Comparison of ENCODE assay signal across 1 cellular context in genomic region chr16:15682105-15682570, GRCh38.
TF ChIP-seq lines count a peak whose summit lies in the region.

No MANE protein-coding gene starts in this region.

TF ChIP-seq in K562, 482 proteins besides CTCF, POLR2A, EP300 and RAD21 (continued from another document and continues in another):
- peak in 1 of 2 experiments; percentile 38 for TF ChIP-seq AFF1 (IDR thresholded peaks at IDR 0.05; ENCODE audit: low read depth in 1 of 2, partially characterized antibody in 2 of 2)
- TF ChIP-seq E2F4 (CRISPR knock-in tag; IDR thresholded peaks at IDR 0.05; ENCODE audit: low read depth): no peak
- peak; percentile 28; the same call in 1 of the 2 replicates for TF ChIP-seq ZNF239 (CRISPR knock-in tag; IDR thresholded peaks at IDR 0.05)
- TF ChIP-seq POLR2AphosphoS2 (IDR thresholded peaks at IDR 0.05; ENCODE audit: low read length): no peak
- no peak for TF ChIP-seq RBM22 (IDR thresholded peaks at IDR 0.05; ENCODE audit: low read depth, low read length, poor library complexity, severe bottlenecking)
- TF ChIP-seq ZNF140 (CRISPR knock-in tag; IDR thresholded peaks at IDR 0.05): no peak
- TF ChIP-seq ZNF584 (CRISPR knock-in tag; IDR thresholded peaks at IDR 0.05; ENCODE audit: low read depth): no peak
- TF ChIP-seq CHD4 (IDR thresholded peaks at IDR 0.05; ENCODE audit: insufficient read depth, insufficient replicate concordance, low read depth, low read length, poor library complexity, severe bottlenecking): no peak
- TF ChIP-seq ZNF224 (CRISPR knock-in tag; IDR thresholded peaks at IDR 0.05): no peak
- no peak for TF ChIP-seq MLX (CRISPR knock-in tag; conservative IDR thresholded peaks at IDR 0.05)
- no peak for TF ChIP-seq NR2C1 (IDR thresholded peaks at IDR 0.05)
- TF ChIP-seq NR2C1 (tag; IDR thresholded peaks at IDR 0.05): no peak; the same call in 1 of the 2 replicates
- no peak for TF ChIP-seq MTA1 (IDR thresholded peaks at IDR 0.05; ENCODE audit: borderline replicate concordance)
- TF ChIP-seq PHF21A (IDR thresholded peaks at IDR 0.05; ENCODE audit: borderline replicate concordance, low read depth): no peak
- no peak for TF ChIP-seq NFIC (IDR thresholded peaks at IDR 0.05)
- no peak for TF ChIP-seq KDM4B (IDR thresholded peaks at IDR 0.05; ENCODE audit: borderline replicate concordance in 2 of 2, low read depth in 1 of 2)
- 0 out of 4 replicates have a peak, but pooled peaks of 1 of the 2 experiments have one; percentile 21 for TF ChIP-seq TEAD1 (CRISPR knock-in tag; IDR thresholded peaks at IDR 0.05)
- no peak for TF ChIP-seq ZBTB49 (CRISPR knock-in tag; IDR thresholded peaks at IDR 0.05; ENCODE audit: borderline replicate concordance)
- TF ChIP-seq SMC3 (conservative IDR thresholded peaks at IDR 0.05; ENCODE audit: insufficient read depth, low read depth, low read length): 0 out of 2 replicates have a peak, but pooled peaks have one; percentile 20
- TF ChIP-seq ETV1 (tag; conservative IDR thresholded peaks at IDR 0.05; ENCODE audit: low read depth): no peak
- TF ChIP-seq BCOR (IDR thresholded peaks at IDR 0.05): no peak
- TF ChIP-seq SMARCE1 (IDR thresholded peaks at IDR 0.05): peak; percentile 61; the same call in 1 of the 2 replicates
- TF ChIP-seq CBX5 (IDR thresholded peaks at IDR 0.05; ENCODE audit: borderline replicate concordance, low read depth): no peak
- TF ChIP-seq ZNF318 (IDR thresholded peaks at IDR 0.05; ENCODE audit: borderline replicate concordance in 1 of 2, low read depth in 1 of 2): no peak
- no peak for TF ChIP-seq HMG20A (CRISPR knock-in tag; conservative IDR thresholded peaks at IDR 0.05)
- TF ChIP-seq ZBED1 (IDR thresholded peaks at IDR 0.05): no peak
- TF ChIP-seq MCM3 (IDR thresholded peaks at IDR 0.05): no peak
- no peak for TF ChIP-seq DLX4 (CRISPR knock-in tag; IDR thresholded peaks at IDR 0.05)
- no peak for TF ChIP-seq NR2C2 (CRISPR knock-in tag; IDR thresholded peaks at IDR 0.05)
- TF ChIP-seq NR2C2 (tag; IDR thresholded peaks at IDR 0.05): no peak
- no peak for TF ChIP-seq PURB (CRISPR knock-in tag; IDR thresholded peaks at IDR 0.05; ENCODE audit: low read depth)
- TF ChIP-seq ZNF668 (CRISPR knock-in tag; IDR thresholded peaks at IDR 0.05): no peak
- no peak for TF ChIP-seq BRCA1 (IDR thresholded peaks at IDR 0.05)
- TF ChIP-seq BRCA1 (CRISPR knock-in tag; IDR thresholded peaks at IDR 0.05): no peak
- peak; percentile 73 for TF ChIP-seq DPF2 (IDR thresholded peaks at IDR 0.05)
- TF ChIP-seq SMARCA4 (IDR thresholded peaks at IDR 0.05): peak; percentile 78
- TF ChIP-seq NCOA2 (IDR thresholded peaks at IDR 0.05; ENCODE audit: partially characterized antibody in 2 of 2): no peak
- peak; percentile 26; the same call in 1 of the 2 replicates for TF ChIP-seq ARID1B (IDR thresholded peaks at IDR 0.05)
- no peak for TF ChIP-seq PML (IDR thresholded peaks at IDR 0.05; ENCODE audit: low read length)
- peak; percentile 82 for TF ChIP-seq NFE2 (IDR thresholded peaks at IDR 0.05; ENCODE audit: low read depth)
- TF ChIP-seq SMAD3 (CRISPR knock-in tag; conservative IDR thresholded peaks at IDR 0.05): peak; percentile 33; the same call in 1 of the 2 replicates
- TF ChIP-seq YBX1 (IDR thresholded peaks at IDR 0.05): no peak
- no peak for TF ChIP-seq KLF13 (tag; IDR thresholded peaks at IDR 0.05; ENCODE audit: borderline replicate concordance, low read depth)
- no peak for TF ChIP-seq ZKSCAN8 (CRISPR knock-in tag; IDR thresholded peaks at IDR 0.05)
- no peak for TF ChIP-seq RBM39 (optimal IDR thresholded peaks at IDR 0.05; ENCODE audit: low read depth, low read length)
- TF ChIP-seq PCBP1 (IDR thresholded peaks at IDR 0.05; ENCODE audit: low read depth, low read length, poor library complexity, severe bottlenecking): no peak
- no peak for TF ChIP-seq RBFOX2 (IDR thresholded peaks at IDR 0.05; ENCODE audit: low read depth, low read length)
- TF ChIP-seq NR4A1 (CRISPR knock-in tag; IDR thresholded peaks at IDR 0.05): no peak
- TF ChIP-seq NR4A1 (tag; IDR thresholded peaks at IDR 0.05): no peak
- TF ChIP-seq NONO (IDR thresholded peaks at IDR 0.05; ENCODE audit: low read depth in 2 of 2, low read length in 1 of 2): no peak
